8 cellular contexts compared by ENCODE assay signal in the genomic region with DNA sequence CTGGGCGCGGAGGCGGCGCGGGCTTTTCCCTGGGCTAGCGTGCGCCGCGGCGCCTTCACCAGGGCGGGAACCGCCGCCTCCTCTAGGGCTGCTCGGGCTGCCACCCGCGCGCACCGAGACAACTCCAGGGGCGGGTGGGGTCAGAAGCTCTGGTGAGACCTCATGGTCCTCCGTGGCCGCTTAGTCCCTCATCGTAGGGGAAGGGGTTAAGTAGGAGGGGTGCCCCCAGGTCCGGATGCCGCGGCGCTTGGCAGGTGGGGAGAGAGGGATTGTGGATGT. TPM values are rescaled to one million over a fixed set of nuclear protein-coding genes. Genes with fewer than 3 reads are reported as not detected.
DNase-seq lines count a peak whose midpoint lies in the region; ATAC-seq and TF ChIP-seq lines count a peak whose summit lies in the region.

No MANE protein-coding gene starts in this region.

- H3K4me1 Mint-ChIP-seq in naive B cell, result peaks cover 4 to 14% (median 5%) of the 10 kb centered on the region in 3 donors

- H3K27me3 ChIP-seq in Panc1 (ENCODE audit: control insufficient read depth, insufficient read depth, low read length), result peaks cover 39% of the 10 kb centered on the region
- H3K27me3 ChIP-seq in esophagus (ENCODE audit: control insufficient read depth in 1 of 2, insufficient read depth in 2 of 2, low read length in 2 of 2), result peaks cover 0 to 2% of the 10 kb centered on the region in 2 donors

- peak overlapping the region in 5 of 8 donors; percentile 7 to 63 (median 48) for H3K4me3 Mint-ChIP-seq in naive B cell

- DNase-seq in EH (ENCODE audit: low read depth) (peak; percentile 15), Panc1 (ENCODE audit: low read depth, low spot score) (no peak), naive B cell (no peak), DMS114 treated with DMSO at 0.1 percent for 48 hours (lab: John Stamatoyannopoulos, UW; ENCODE audit: unreplicated experiment) (no peak), 8988T (no peak)
- no peak for DNase-seq in effector CD4-positive, alpha-beta T cell

- H3K27me3 Mint-ChIP-seq in naive B cell, result peaks cover 32 to 59% (median 50%) of the 10 kb centered on the region in 3 donors

- no peaks in the 10 kb centered on the region for H3K36me3 Mint-ChIP-seq in naive B cell

- H3K36me3 ChIP-seq in Panc1 (ENCODE audit: control insufficient read depth, insufficient read depth, low read length), result no peaks in the 10 kb centered on the region
- no peaks in the 10 kb centered on the region for H3K36me3 ChIP-seq in esophagus (ENCODE audit: control insufficient read depth in 2 of 2, insufficient read depth in 2 of 2, low read length in 1 of 2)

- H3K4me1 ChIP-seq in Panc1 (ENCODE audit: control insufficient read depth, insufficient read depth, low read length) (no peaks in the 10 kb centered on the region), esophagus (ENCODE audit: control insufficient read depth in 2 of 2, insufficient read depth in 2 of 2, low read length in 1 of 2) (peaks cover 0 to 8% of the 10 kb centered on the region in 2 donors)

- TF ChIP-seq CTCF in Panc1 (IDR thresholded peaks at IDR 0.05), result no peak

- H3K27ac ChIP-seq in Panc1 (ENCODE audit: low read length), result no peak overlapping the region
- H3K27ac ChIP-seq in esophagus (ENCODE audit: low read depth in 2 of 2, low read length in 1 of 2), result peak overlapping the region; percentile 70

- H3K9me3 Mint-ChIP-seq in naive B cell, result no peaks in the 10 kb centered on the region

- ATAC-seq in Panc1 (peak; percentile 84), naive B cell (ENCODE audit: low read depth in 2 of 2) (peak in 1 of 2 donors; percentile 11), HG03378 (IDR thresholded peaks at IDR 0.05; ENCODE audit: unreplicated experiment) (no peak)

- WGBS in esophagus, 2 donors, result 0 to 1% methylated on average over 26 of the region's 26 CpGs

- H3K27ac Mint-ChIP-seq in naive B cell, result no peak overlapping the region

- H3K9me3 ChIP-seq in Panc1 (ENCODE audit: control insufficient read depth, insufficient read depth, low read depth, low read length) (no peaks in the 10 kb centered on the region), esophagus (ENCODE audit: control insufficient read depth in 2 of 2, insufficient read depth in 1 of 2, low read depth in 1 of 2, low read length in 1 of 2) (no peaks in the 10 kb centered on the region)

- in situ Hi-C loops in Panc1 (cut with HindIII; ENCODE audit: low pct_unique_long_range_greater_than_20kb, low sequenced_read_pairs), result no loop called here

- BruUV-seq in Panc1 (replicated peaks; lab: Mats Ljungman, UMichigan), result no TSS peak

- CTCF ChIA-PET in Panc1 (lab: Charles Lee), result interaction anchor here (0.6 kb wide), 1 partner anchor 11 kb away, joined by 11 read pairs; no protein-coding TSS in a partner anchor

- intact Hi-C loops in Panc1 (cut with micrococcal nuclease; ENCODE audit: unreplicated experiment), result no loop called here

- H3K4me3 ChIP-seq in Panc1 (ENCODE audit: low read depth in 2 of 2, low read length in 2 of 2) (peak overlapping the region; percentile 42 to 45), esophagus (ENCODE audit: low read depth in 1 of 2, low read length in 2 of 2) (peak overlapping the region; percentile 60 to 70)

- POLR2A ChIA-PET in Panc1 (lab: Charles Lee), result no interaction called here

RNA-seq across cellular contexts. Expression of a gene that starts 0.6 kb away (rescaled TPM):
- total RNA-seq in Panc1 (2021; ENCODE audit: unreplicated experiment), result 0.31 TPM
- polyA plus RNA-seq in Panc1 (2012; ENCODE audit: insufficient read length), result not detected
- polyA plus RNA-seq in esophagus, result 1 to 10 TPM; 3.0 to 4.2 TPM
- polyA plus RNA-seq in naive B cell (ENCODE audit: low read depth in 6 of 6), result not detected

Comparison
In these comparisons a context has a peak if more than half of its experiments do, and no peak if none do; other contexts are left out.
1. RNA of a gene that starts 0.6 kb away (polyA plus RNA-seq): 3.0 to 4.2 TPM in esophagus; not detected in naive B cell; every median in the first group is over 4 times any median in the second.